Comparison of ENCODE assay signal across 8 cellular contexts in the genomic region with DNA sequence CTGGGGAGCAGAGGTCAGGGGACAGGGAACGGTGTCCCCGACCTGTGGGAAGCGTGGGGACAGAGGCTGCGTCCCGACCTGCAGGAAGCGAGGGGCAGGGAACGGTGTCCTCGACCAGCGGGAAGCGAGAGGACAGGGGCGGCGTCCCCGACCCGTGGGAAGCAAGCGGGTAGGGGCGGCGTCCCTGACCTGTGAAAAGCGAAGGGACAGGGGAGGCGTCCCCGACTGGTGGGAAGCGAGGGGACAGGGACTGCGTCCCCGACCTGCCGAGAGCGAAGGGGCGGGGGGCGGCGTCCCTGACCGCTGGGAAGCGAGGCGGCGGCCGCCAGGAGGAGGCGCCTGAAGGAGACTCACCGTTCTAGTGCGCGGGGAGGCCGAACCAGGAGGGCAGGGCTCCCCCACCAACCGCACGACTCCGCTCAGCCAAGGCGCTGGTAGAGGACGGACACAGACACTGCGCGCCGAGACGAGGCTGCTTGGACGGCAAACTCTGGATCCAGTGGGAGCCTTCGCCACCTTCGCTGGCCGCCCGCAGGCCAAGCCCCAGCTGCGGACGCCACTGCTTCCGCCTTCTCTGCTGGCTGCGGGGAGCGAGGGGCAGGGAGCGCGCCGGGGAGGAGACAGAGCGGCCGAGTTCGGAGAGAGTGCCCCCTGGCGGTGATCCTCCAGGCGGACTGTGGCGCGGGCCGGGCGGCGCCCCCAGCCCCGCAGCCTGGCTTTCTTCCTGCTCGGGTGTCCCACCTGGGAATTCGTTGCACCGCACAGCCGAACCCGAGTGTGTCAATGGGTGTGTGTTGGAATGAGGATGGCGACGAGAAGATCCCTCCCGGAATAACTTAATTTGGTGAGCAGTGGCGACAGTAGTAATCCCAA. TPM values are rescaled to one million over a fixed set of nuclear protein-coding genes. Genes with fewer than 3 reads are reported as not detected.
DNase-seq lines count a peak whose midpoint lies in the region; ATAC-seq and TF ChIP-seq lines count a peak whose summit lies in the region.

A gene with protein sequence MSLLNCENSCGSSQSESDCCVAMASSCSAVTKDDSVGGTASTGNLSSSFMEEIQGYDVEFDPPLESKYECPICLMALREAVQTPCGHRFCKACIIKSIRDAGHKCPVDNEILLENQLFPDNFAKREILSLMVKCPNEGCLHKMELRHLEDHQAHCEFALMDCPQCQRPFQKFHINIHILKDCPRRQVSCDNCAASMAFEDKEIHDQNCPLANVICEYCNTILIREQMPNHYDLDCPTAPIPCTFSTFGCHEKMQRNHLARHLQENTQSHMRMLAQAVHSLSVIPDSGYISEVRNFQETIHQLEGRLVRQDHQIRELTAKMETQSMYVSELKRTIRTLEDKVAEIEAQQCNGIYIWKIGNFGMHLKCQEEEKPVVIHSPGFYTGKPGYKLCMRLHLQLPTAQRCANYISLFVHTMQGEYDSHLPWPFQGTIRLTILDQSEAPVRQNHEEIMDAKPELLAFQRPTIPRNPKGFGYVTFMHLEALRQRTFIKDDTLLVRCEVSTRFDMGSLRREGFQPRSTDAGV (minus strand): TSS at position 579 of the 873 bp plus-strand sequence. CDS start 8,757 bp downstream, outside the sequence.

- ATAC-seq in GM21447 (IDR thresholded peaks at IDR 0.05; ENCODE audit: unreplicated experiment) (peak; percentile 96), PC-3 (peak; percentile 91)

- H3K79me2 ChIP-seq in PC-3 (ENCODE audit: low read length) = peaks cover 40% of the 10 kb centered on the region

- no peaks in the 10 kb centered on the region for H3K9me2 ChIP-seq in PC-3 (replicated peaks; ENCODE audit: low read length)

- peaks cover 20% of the 10 kb centered on the region for H3K36me3 Mint-ChIP-seq in activated T-cell treated with anti-CD3 and anti-CD28 coated beads, Interleukin-2, amount 50 U/mL, for 24 hours (ENCODE audit: low read depth)

- H2AFZ ChIP-seq in PC-3 (ENCODE audit: low read length) = peak within 1 kb of the TSS; percentile 99

- H3K4me3 Mint-ChIP-seq in activated T-cell treated with anti-CD3 and anti-CD28 coated beads, Interleukin-2, amount 50 U/mL, for 24 hours = peak within 1 kb of the TSS; percentile 94

- no peaks in the 10 kb centered on the region for H3K9me3 ChIP-seq in HUES6 (ENCODE audit: control insufficient read depth, insufficient read depth, low read depth, low read length)
- no peaks in the 10 kb centered on the region for H3K9me3 ChIP-seq in PC-3 (ENCODE audit: low read length)
- peaks cover 0 to 9% (median 6%) of the 10 kb centered on the region in 4 donors for H3K9me3 ChIP-seq in esophagus muscularis mucosa
- H3K9me3 ChIP-seq in muscle layer of duodenum (ENCODE audit: control insufficient read depth in 1 of 2, low read length in 2 of 2) = peaks cover 0 to 6% of the 10 kb centered on the region in 2 donors

- H3K9ac ChIP-seq in HUES6 (ENCODE audit: low read length) = peak within 1 kb of the TSS; percentile 95
- peak within 1 kb of the TSS; percentile 91 for H3K9ac ChIP-seq in PC-3 (ENCODE audit: low read length)

- H3K36me3 ChIP-seq in HUES6 (ENCODE audit: control insufficient read depth, insufficient read depth, low read length) (no peaks in the 10 kb centered on the region), PC-3 (ENCODE audit: low read depth, low read length) (no peaks in the 10 kb centered on the region), esophagus muscularis mucosa (no peaks in the 10 kb centered on the region), muscle layer of duodenum (ENCODE audit: control insufficient read depth in 1 of 2, insufficient read depth in 2 of 2, low read length in 2 of 2) (peaks cover 0 to 3% of the 10 kb centered on the region in 2 donors)

- peak within 1 kb of the TSS; percentile 92 for H3K27ac Mint-ChIP-seq in activated T-cell treated with anti-CD3 and anti-CD28 coated beads, Interleukin-2, amount 50 U/mL, for 24 hours

- no TSS peak for BruUV-seq in PC-3 (replicated peaks; lab: Mats Ljungman, UMichigan)

- H3K4me3 ChIP-seq in HUES6 (ENCODE audit: low read depth, low read length) (peak within 1 kb of the TSS; percentile 95), PC-3 (ENCODE audit: low read length) (peak within 1 kb of the TSS; percentile 92), esophagus muscularis mucosa (peak within 1 kb of the TSS; percentile 71 to 96 (median 92)), muscle layer of duodenum (ENCODE audit: low read depth in 1 of 2, low read length in 2 of 2) (peak within 1 kb of the TSS; percentile 98 to 99)

- TF ChIP-seq EP300 in esophagus muscularis mucosa (IDR thresholded peaks at IDR 0.05) = no peak

- DNase-seq in DMS153 (lab: John Stamatoyannopoulos, UW) (peak; percentile 55), PC-3 (peak; percentile 76), esophagus muscularis mucosa (ENCODE audit: extremely low spot score) (peak; percentile 97)
- peak; percentile 94 for DNase-seq in activated T-cell treated with anti-CD3 and anti-CD28 coated beads, Interleukin-2, amount 50 U/mL, for 24 hours
- DNase-seq in stimulated activated CD8-positive, alpha-beta memory T cell treated with anti-CD3 and anti-CD28 coated beads, Interleukin-7, amount 100 ng/mL, for 4 hours (ENCODE audit: low read depth in 2 of 2) = peak; percentile 72 to 82

- intact Hi-C loops in PC-3 (cut with micrococcal nuclease) (loop anchor here (1.0 to 2.0 kb wide), 2 partner anchors 31 to 85 kb away; a partner anchor contains a TSS), esophagus muscularis mucosa (cut with DNase I) (no loop called here)

- peaks cover 23% of the 10 kb centered on the region; the same call in 1 of the 2 replicates for H4K20me1 ChIP-seq in PC-3 (ENCODE audit: low read length)

- peak; percentile 83 for TF ChIP-seq CTCF in PC-3 (conservative IDR thresholded peaks at IDR 0.05; ENCODE audit: low read depth, low read length)
- TF ChIP-seq CTCF in esophagus muscularis mucosa (IDR thresholded peaks at IDR 0.05) = peak; percentile 74 to 86 (median 81)

- H3K4me1 Mint-ChIP-seq in activated T-cell treated with anti-CD3 and anti-CD28 coated beads, Interleukin-2, amount 50 U/mL, for 24 hours (ENCODE audit: low read depth) = peaks cover 29% of the 10 kb centered on the region

- peak; percentile 75 for TF ChIP-seq POLR2A in esophagus muscularis mucosa (IDR thresholded peaks at IDR 0.05; ENCODE audit: low read depth)

- POLR2A ChIA-PET in PC-3 (lab: Charles Lee; ENCODE audit: unreplicated experiment) = no interaction called here

- H3K4me1 ChIP-seq in HUES6 (ENCODE audit: control insufficient read depth, insufficient read depth, low read length) (peaks cover 11% of the 10 kb centered on the region), PC-3 (ENCODE audit: insufficient read depth, low read length) (peaks cover 11% of the 10 kb centered on the region; the same call in 1 of the 2 replicates), esophagus muscularis mucosa (peaks cover 0 to 44% (median 30%) of the 10 kb centered on the region in 4 donors), muscle layer of duodenum (ENCODE audit: control insufficient read depth in 1 of 2, insufficient read depth in 2 of 2, low read length in 2 of 2) (peaks cover 0 to 15% of the 10 kb centered on the region in 2 donors)

- H3K9me3 Mint-ChIP-seq in activated T-cell treated with anti-CD3 and anti-CD28 coated beads, Interleukin-2, amount 50 U/mL, for 24 hours = no peaks in the 10 kb centered on the region

- CTCF ChIA-PET in PC-3 (lab: Charles Lee) = interaction anchor here (0.6 to 1.7 kb wide), 4 partner anchors 17 to 54 kb away, joined by 3 to 10 read pairs (median 4); no protein-coding TSS in a partner anchor

- WGBS in esophagus muscularis mucosa = 2% methylated on average over 31 of the region's 80 CpGs

- peak within 1 kb of the TSS; percentile 94 for H3K4me2 ChIP-seq in PC-3 (ENCODE audit: low read length)

- H3F3A ChIP-seq in PC-3 (ENCODE audit: low read length, unreplicated experiment) = no peaks in the 10 kb centered on the region

- H3K27me3 ChIP-seq in HUES6 (ENCODE audit: control insufficient read depth, insufficient read depth, low read length) = no peaks in the 10 kb centered on the region; the same call in 1 of the 2 replicates
- no peaks in the 10 kb centered on the region for H3K27me3 ChIP-seq in PC-3 (ENCODE audit: low read length)
- no peaks in the 10 kb centered on the region for H3K27me3 ChIP-seq in esophagus muscularis mucosa
- H3K27me3 ChIP-seq in muscle layer of duodenum (ENCODE audit: low read depth, low read length) = no peaks in the 10 kb centered on the region

- H3K27ac ChIP-seq in HUES6 (ENCODE audit: low read depth, low read length) (peak within 1 kb of the TSS; percentile 48; the same call in 1 of the 2 replicates), PC-3 (ENCODE audit: low read length) (peak within 1 kb of the TSS; percentile 38), esophagus muscularis mucosa (replicated peaks in 1 of 4) (peak within 1 kb of the TSS; percentile 90 to 93 (median 91)), muscle layer of duodenum (ENCODE audit: low read length) (peak within 1 kb of the TSS; percentile 87)

- H3K27me3 Mint-ChIP-seq in activated T-cell treated with anti-CD3 and anti-CD28 coated beads, Interleukin-2, amount 50 U/mL, for 24 hours = peaks cover 5% of the 10 kb centered on the region

RNA-seq across cellular contexts. Expression of the gene that starts here (rescaled TPM):
- total RNA-seq in PC-3 (2014; rRNA removed) = 4.0 and 4.1 TPM in 2 replicates
- 10 to 100 TPM; 10.3 to 16.4 (median 12.8) TPM for total RNA-seq in esophagus muscularis mucosa

Comparison
In these comparisons a context has a peak if more than half of its experiments do, and no peak if none do; other contexts are left out.
1. Peak in every context shown above with its lines: DNase-seq, ATAC-seq, H3K4me3 ChIP-seq and H3K27ac ChIP-seq.
2. H3K27ac ChIP-seq: peak in every context shown above with its lines; median percentile 91 in esophagus muscularis mucosa; 87 in muscle layer of duodenum; 48 in HUES6; 38 in PC-3.